23 cellular contexts compared by ENCODE assay signal in the genomic region with DNA sequence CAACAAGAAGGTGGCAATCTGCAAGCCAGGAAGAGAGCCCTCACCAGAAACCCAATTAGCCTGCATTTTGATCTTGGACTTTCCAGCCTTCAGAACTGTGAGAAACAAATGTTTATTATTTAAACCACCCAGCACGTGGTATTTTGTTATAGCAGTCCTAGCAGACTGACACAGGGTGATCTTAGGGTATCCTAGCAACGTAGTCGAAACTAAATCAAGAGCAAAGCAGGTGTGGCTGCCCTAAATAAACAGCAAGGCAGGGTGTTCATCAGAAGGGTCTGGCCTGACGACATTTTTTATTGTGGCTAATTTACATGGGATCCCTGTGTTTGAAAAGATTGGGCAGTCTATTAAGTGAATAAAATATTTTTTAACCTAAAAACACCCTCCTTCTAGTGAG.
DNase-seq lines count a peak whose midpoint lies in the region; ATAC-seq, FAIRE-seq and TF ChIP-seq lines count a peak whose summit lies in the region.
"Had no signal": no experiment of that assay in that cellular context is flagged by ENCODE, and none has a peak within 500 bp of the region (broad histone marks: within the 10 kb centered on the region; RNA-seq: fewer than 3 reads in every experiment).

No MANE protein-coding gene starts in this region.

- H3K4me1 ChIP-seq in tibial artery, result no peaks in the 10 kb centered on the region
- H3K4me1 ChIP-seq: BLaER1, Caco-2 had no signal

- FAIRE-seq in bronchial epithelial cell (lab: Jason Lieb, UNC), result no peak
- FAIRE-seq: GM12891, GM19239, H1, RCC 7860 had no signal

- TF ChIP-seq CTCF in bronchial epithelial cell (IDR thresholded peaks at IDR 0.05; ENCODE audit: insufficient read depth, low read length, severe bottlenecking) (no peak), tibial artery (IDR thresholded peaks at IDR 0.05) (no peak)

- intact Hi-C loops in tibial artery (cut with DNase I; ENCODE audit: low total_unique reads), result no loop called here

- ATAC-seq in GM18909 (IDR thresholded peaks at IDR 0.05; ENCODE audit: poor library complexity, unreplicated experiment), result no peak
- ATAC-seq in GM18907 (IDR thresholded peaks at IDR 0.05; ENCODE audit: unreplicated experiment), result no peak
- ATAC-seq: HCT116 had no signal

- H3K27me3 ChIP-seq in bronchial epithelial cell (ENCODE audit: control insufficient read depth, insufficient read depth, low read length) (no peaks in the 10 kb centered on the region), tibial artery (no peaks in the 10 kb centered on the region)
- H3K27me3 ChIP-seq: BLaER1 had no signal

- H3K4me3 ChIP-seq in bronchial epithelial cell (ENCODE audit: low read depth, low read length) (no peak overlapping the region), tibial artery (no peak overlapping the region)
- H3K4me3 ChIP-seq: BLaER1 had no signal

- H3K36me3 ChIP-seq in bronchial epithelial cell (ENCODE audit: control insufficient read depth, insufficient read depth, low read length), result no peaks in the 10 kb centered on the region
- no peaks in the 10 kb centered on the region for H3K36me3 ChIP-seq in tibial artery
- H3K36me3 ChIP-seq: BLaER1 had no signal

- H3K9me3 ChIP-seq in tibial artery, result peaks cover 0 to 4% (median 0%) of the 10 kb centered on the region in 3 donors
- H3K9me3 ChIP-seq: BLaER1, Caco-2 had no signal

- DNase-seq in COR-L47 (lab: John Stamatoyannopoulos, UW) (peak; percentile 61), DMS53 treated with DMSO at 0.1 percent for 48 hours (lab: John Stamatoyannopoulos, UW; ENCODE audit: unreplicated experiment) (peak; percentile 21), NCI-H510A treated with DMSO at 0.1 percent for 48 hours (lab: John Stamatoyannopoulos, UW) (peak; percentile 77), bronchial epithelial cell (ENCODE audit: low read depth) (peak; percentile 23), tibial artery (no peak)
- DNase-seq: Caco-2; CD4-positive, alpha-beta T cell; DMS 273 treated with DMSO at 0.1 percent for 48 hours; IMR-90; NCI-H1105 treated with DMSO at 0.1 percent for 48 hours; NCI-H1930; NCI-H2171; NCI-H345; NCI-H774; OCI-M1 had no signal

- H3K27ac ChIP-seq in tibial artery, result no peak overlapping the region
- H3K27ac ChIP-seq: BLaER1 had no signal

Comparison
In these comparisons a context has a peak if more than half of its experiments do, and no peak if none do; other contexts are left out.
1. DNase-seq: peak in COR-L47 (single experiment), DMS53 treated with DMSO at 0.1 percent for 48 hours (single experiment), NCI-H510A treated with DMSO at 0.1 percent for 48 hours (single experiment) and bronchial epithelial cell (single experiment); none in tibial artery (0 of 2).